In the genomic region with DNA sequence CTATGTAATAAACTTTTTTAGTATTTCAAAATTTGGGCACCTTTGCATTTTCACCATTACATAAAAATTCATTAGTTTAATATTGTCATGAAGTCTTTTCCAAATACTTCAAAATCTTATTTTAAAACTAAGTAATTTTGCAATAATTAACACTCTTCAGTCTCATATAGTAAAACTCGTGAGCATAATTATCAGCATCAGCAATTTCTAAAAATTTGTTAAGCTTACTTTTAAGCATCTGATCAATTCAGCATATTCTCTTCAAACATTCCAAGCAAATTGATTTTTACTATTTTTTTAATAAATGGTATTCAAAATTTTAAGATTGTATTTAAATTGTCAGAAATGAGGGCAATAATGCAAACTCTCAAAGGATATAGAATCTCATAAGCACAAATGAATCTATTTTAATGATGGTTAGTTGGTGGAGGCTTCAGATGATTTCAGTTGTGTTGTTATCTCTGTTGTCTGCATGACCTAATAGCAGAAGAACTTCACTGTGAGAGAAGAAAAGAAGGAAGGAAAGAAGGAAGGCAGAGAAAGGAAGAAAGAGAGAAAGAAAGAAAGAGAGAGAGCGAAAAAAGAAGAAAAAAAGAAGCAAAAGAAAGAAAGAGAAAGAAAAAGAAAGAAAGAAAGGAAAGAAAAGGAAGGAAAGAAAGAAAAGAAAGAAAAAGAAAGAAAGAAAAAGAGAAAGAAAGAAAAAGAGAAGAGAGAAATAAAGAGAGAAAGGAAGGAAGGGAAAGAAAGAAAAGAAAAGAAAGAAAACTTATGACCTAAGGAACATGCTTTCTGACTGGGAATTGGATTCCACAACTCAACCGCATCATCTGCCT, we compare ENCODE assay signal across 22 cellular contexts.
"Had no signal": no experiment of that assay in that cellular context is flagged by ENCODE, and none has a peak within 500 bp of the region (broad histone marks: within the 10 kb centered on the region; RNA-seq: fewer than 3 reads in every experiment).

No MANE protein-coding gene starts in this region.

- ATAC-seq: gastroesophageal sphincter; left lung; lower lobe of right lung; natural killer cell treated with Interleukin-12 subunit alpha and Interleukin-12 subunit beta and Interleukin-15 and Interleukin-18, amount 100 ng/mL, for 72 hours had no signal

- DNase-seq: effector memory CD4-positive, alpha-beta T cell; foreskin fibroblast; glutamatergic neuron; left lung; lower lobe of right lung; midbrain; nucleus accumbens; ovary; small intestine; stimulated activated CD4-positive, alpha-beta T cell treated with anti-CD3 and anti-CD28 coated beads, Interleukin-12 subunit alpha, Interleukin-12 subunit beta, amount 100 ng/mL, for 4 hours; stimulated activated naive CD4-positive, alpha-beta T cell; stomach; substantia nigra; transverse colon had no signal

- H3K36me3 ChIP-seq: esophagus muscularis mucosa, gastroesophageal sphincter, left lung, lower lobe of right lung, neural progenitor cell, ovary, right atrium auricular region, stomach, thoracic aorta, transverse colon had no signal

- H3K9me3 ChIP-seq: esophagus muscularis mucosa, gastroesophageal sphincter, lower lobe of right lung, ovary, right atrium auricular region, thoracic aorta, transverse colon had no signal

- H3K27me3 ChIP-seq: esophagus muscularis mucosa, gastroesophageal sphincter, left lung, neural progenitor cell, ovary, right atrium auricular region, stomach, transverse colon had no signal

- H3K9ac ChIP-seq: neural progenitor cell had no signal

- H3K4me3 ChIP-seq: esophagus muscularis mucosa, gastroesophageal sphincter, left lung, lower lobe of right lung, neural progenitor cell, ovary, right atrium auricular region, stomach, thoracic aorta, transverse colon had no signal

- H3K27me3 Mint-ChIP-seq: memory B cell; natural killer cell treated with Interleukin-12 subunit alpha and Interleukin-12 subunit beta and Interleukin-15 and Interleukin-18, amount 100 ng/mL, for 72 hours had no signal

- H3K4me1 ChIP-seq: esophagus muscularis mucosa, gastroesophageal sphincter, left lung, lower lobe of right lung, neural progenitor cell, right atrium auricular region, transverse colon had no signal

- H3K27ac Mint-ChIP-seq: memory B cell; natural killer cell treated with Interleukin-12 subunit alpha and Interleukin-12 subunit beta and Interleukin-15 and Interleukin-18, amount 100 ng/mL, for 72 hours; neural progenitor cell had no signal

- H3K4me2 ChIP-seq: neural progenitor cell had no signal

- H3K4me3 Mint-ChIP-seq: memory B cell; natural killer cell treated with Interleukin-12 subunit alpha and Interleukin-12 subunit beta and Interleukin-15 and Interleukin-18, amount 100 ng/mL, for 72 hours; neural progenitor cell had no signal

- H3K36me3 Mint-ChIP-seq: memory B cell, neural progenitor cell had no signal

- H3K4me1 Mint-ChIP-seq: memory B cell, neural progenitor cell had no signal

- H3K27ac ChIP-seq: epithelial cell of prostate, esophagus muscularis mucosa, gastroesophageal sphincter, left lung, lower lobe of right lung, neural progenitor cell, ovary, right atrium auricular region, stomach, thoracic aorta, transverse colon had no signal

- H2AFZ ChIP-seq: neural progenitor cell had no signal
